14 cellular contexts compared by ENCODE assay signal in genomic region chr16:67884-68789, GRCh38. TPM values are rescaled to one million over a fixed set of nuclear protein-coding genes. Genes with fewer than 3 reads are reported as not detected.
DNase-seq lines count a peak whose midpoint lies in the region; ATAC-seq, FAIRE-seq and TF ChIP-seq lines count a peak whose summit lies in the region.
"Had no signal": no experiment of that assay in that cellular context is flagged by ENCODE, and none has a peak within 500 bp of the region (broad histone marks: within the 10 kb centered on the region; RNA-seq: fewer than 3 reads in every experiment).

No MANE protein-coding gene starts in this region.

- no peak for TF ChIP-seq POLR2A in gastrocnemius medialis (IDR thresholded peaks at IDR 0.05)

- ATAC-seq in gastrocnemius medialis (no peak), HG03108 (IDR thresholded peaks at IDR 0.05; ENCODE audit: unreplicated experiment) (no peak), T-helper 17 cell (no peak)
- ATAC-seq: left lung had no signal

- H3K79me2 ChIP-seq in H9 (ENCODE audit: insufficient read depth, low read length): no peaks in the 10 kb centered on the region; the same call in 1 of the 2 replicates
- H3K79me2 ChIP-seq in hepatocyte: peaks cover 54% of the 10 kb centered on the region
- H3K79me2 ChIP-seq in MM.1S (ENCODE audit: low read length): no peaks in the 10 kb centered on the region

- no peaks in the 10 kb centered on the region for H3K9me2 ChIP-seq in hepatocyte (replicated peaks; ENCODE audit: insufficient read depth)
- no peaks in the 10 kb centered on the region for H3K9me2 ChIP-seq in MM.1S (replicated peaks; ENCODE audit: insufficient read depth, low read length)

- H2BK12ac ChIP-seq in H9 (ENCODE audit: insufficient read length, low read depth, low read length): no peak overlapping the region

- H3K4me3 ChIP-seq in choroid plexus epithelial cell (ENCODE audit: low read depth, low read length) (no peak overlapping the region), hepatocyte (no peak overlapping the region), gastrocnemius medialis (no peak overlapping the region), MM.1S (ENCODE audit: low read length) (no peak overlapping the region)
- H3K4me3 ChIP-seq: left lung had no signal

- H3K4me1 ChIP-seq in H9 (ENCODE audit: insufficient read depth, low read length): peaks cover 3% of the 10 kb centered on the region; the same call in 1 of the 2 replicates
- H3K4me1 ChIP-seq in hepatocyte (ENCODE audit: insufficient read depth): peaks cover 32% of the 10 kb centered on the region
- H3K4me1 ChIP-seq in gastrocnemius medialis: peaks cover 47 to 49% of the 10 kb centered on the region in 2 donors
- peaks cover 5% of the 10 kb centered on the region for H3K4me1 ChIP-seq in MM.1S (ENCODE audit: low read length)

- H4K91ac ChIP-seq in H9 (ENCODE audit: insufficient read length, low read depth, low read length): no peak overlapping the region

- H3K23ac ChIP-seq in H9 (ENCODE audit: insufficient read length, low read depth, low read length): no peak overlapping the region

- H3K4me3 Mint-ChIP-seq in H9 (no peak overlapping the region), T-helper 17 cell (no peak overlapping the region)

- no peaks in the 10 kb centered on the region for H3K9me3 Mint-ChIP-seq in H9

- H3K36me3 ChIP-seq in hepatocyte (replicated peaks; ENCODE audit: insufficient read depth, low read depth) (no peaks in the 10 kb centered on the region), gastrocnemius medialis (peaks cover 0 to 11% of the 10 kb centered on the region in 2 donors), MM.1S (replicated peaks; ENCODE audit: insufficient read depth, low read length) (no peaks in the 10 kb centered on the region)

- H4K20me1 ChIP-seq in H9 (ENCODE audit: control insufficient read depth, insufficient read depth, insufficient read length): no peaks in the 10 kb centered on the region
- peaks cover 50% of the 10 kb centered on the region for H4K20me1 ChIP-seq in hepatocyte (ENCODE audit: insufficient read depth, poor library complexity, severe bottlenecking)
- H4K20me1 ChIP-seq in MM.1S (ENCODE audit: insufficient read depth, low read length): no peaks in the 10 kb centered on the region

- H3K9me3 ChIP-seq in H9 (ENCODE audit: control insufficient read depth, low read depth, low read length) (no peaks in the 10 kb centered on the region), hepatocyte (ENCODE audit: low read depth) (no peaks in the 10 kb centered on the region), gastrocnemius medialis (no peaks in the 10 kb centered on the region), T-helper 17 cell (ENCODE audit: control insufficient read depth, low read length, poor library complexity, severe bottlenecking) (no peaks in the 10 kb centered on the region), MM.1S (replicated peaks; ENCODE audit: insufficient read depth, low read length) (no peaks in the 10 kb centered on the region)
- H3K9me3 ChIP-seq: left lung had no signal

- no peak for FAIRE-seq in HTR-8/SVneo (lab: Jason Lieb, UNC)

- H2AFZ ChIP-seq in H9 (ENCODE audit: low read length) (no peak overlapping the region), hepatocyte (no peak overlapping the region), MM.1S (ENCODE audit: low read length) (no peak overlapping the region)

- no peak overlapping the region for H4K8ac ChIP-seq in H9 (replicated peaks; ENCODE audit: insufficient read length, low read depth, low read length)

- H3K27ac ChIP-seq in H9 (ENCODE audit: insufficient read length, low read depth, low read length) (no peak overlapping the region), hepatocyte (no peak overlapping the region), gastrocnemius medialis (peak overlapping the region in 3 of 4 donors; percentile 8 to 14 (median 10)), MM.1S (ENCODE audit: low read length) (no peak overlapping the region)
- H3K27ac ChIP-seq: left lung had no signal

- H3K4ac ChIP-seq in H9 (ENCODE audit: low read depth, low read length): no peak overlapping the region

- H2BK120ac ChIP-seq in H9 (ENCODE audit: low read depth, low read length, poor library complexity, severe bottlenecking): no peak overlapping the region

- no peak overlapping the region for H2BK15ac ChIP-seq in H9 (ENCODE audit: low read depth, low read length)

- H2BK5ac ChIP-seq in H9 (ENCODE audit: insufficient read length, low read length): no peak overlapping the region

- H3K56ac ChIP-seq in H9 (ENCODE audit: insufficient read length, low read depth, low read length): no peak overlapping the region

- no peak overlapping the region for H3T11ph ChIP-seq in H9 (ENCODE audit: low read length)

- H3K79me1 ChIP-seq in H9 (ENCODE audit: insufficient read depth, low read depth, low read length, poor library complexity, severe bottlenecking): no peaks in the 10 kb centered on the region

- H3K9ac ChIP-seq in H9 (ENCODE audit: extremely low read depth, insufficient read length, low read length) (no peak overlapping the region), MM.1S (ENCODE audit: low read length) (no peak overlapping the region)

- no peak overlapping the region for H3K18ac ChIP-seq in H9 (ENCODE audit: insufficient read length, low read depth, low read length)

- DNase-seq in H9 (no peak), choroid plexus epithelial cell (ENCODE audit: low read depth) (peak; percentile 42), hepatocyte (ENCODE audit: low spot score) (no peak), gastrocnemius medialis (no peak), T-helper 17 cell (no peak), MM.1S (no peak), HTR-8/SVneo (ENCODE audit: insufficient read length, low spot score) (no peak)
- DNase-seq: activated T-cell treated with anti-CD3 and anti-CD28 coated beads, Interleukin-2, amount 50 U/mL, for 1 hour; DMS53; Karpas-422; NCI-H1930; stimulated activated CD8-positive, alpha-beta memory T cell treated with anti-CD3 and anti-CD28 coated beads, Interleukin-4, amount 100 ng/mL, for 48 hours had no signal

- no peaks in the 10 kb centered on the region for H3F3A ChIP-seq in MM.1S (ENCODE audit: insufficient read depth, low read length)

- H3K27me3 ChIP-seq in H9 (ENCODE audit: insufficient read depth, low read length) (no peaks in the 10 kb centered on the region), hepatocyte (no peaks in the 10 kb centered on the region), gastrocnemius medialis (no peaks in the 10 kb centered on the region), MM.1S (replicated peaks; ENCODE audit: insufficient read depth, low read length) (peaks cover 4% of the 10 kb centered on the region)

- H3K27ac Mint-ChIP-seq in H9 (peak overlapping the region in 2 of 3 experiments; percentile 64 to 74; a peak in 2 of 7 replicates), T-helper 17 cell (no peak overlapping the region)

- intact Hi-C loops in gastrocnemius medialis (cut with DNase I; ENCODE audit: low total_unique reads): no loop called here

- H2AK5ac ChIP-seq in H9 (ENCODE audit: insufficient read length, low read length): no peak overlapping the region

- no peak overlapping the region for H3K4me2 ChIP-seq in H9 (ENCODE audit: insufficient read depth, insufficient read length, low read length)
- peak overlapping the region; percentile 20 for H3K4me2 ChIP-seq in hepatocyte
- H3K4me2 ChIP-seq in MM.1S (ENCODE audit: low read depth, low read length): no peak overlapping the region

- WGBS in H9 (ENCODE audit: extremely low coverage, insufficient read length, low lambda C conversion rate): no CpG with 5 or more reads among the region's 27 CpGs
- 85% methylated on average over 24 of the region's 27 CpGs for WGBS in hepatocyte (ENCODE audit: low lambda C conversion rate, missing lambda C conversion rate)

- TF ChIP-seq CTCF in H9 (conservative IDR thresholded peaks at IDR 0.05) (no peak), choroid plexus epithelial cell (conservative IDR thresholded peaks at IDR 0.05; ENCODE audit: low read depth, low read length) (no peak), hepatocyte (IDR thresholded peaks at IDR 0.05; ENCODE audit: poor library complexity) (no peak), gastrocnemius medialis (IDR thresholded peaks at IDR 0.05 in 4 of 5, conservative IDR thresholded peaks at IDR 0.05 in 1 of 5) (no peak), MM.1S (IDR thresholded peaks at IDR 0.05; ENCODE audit: low read length) (no peak)

- peaks cover 25 to 33% of the 10 kb centered on the region in 2 experiments for H3K4me1 Mint-ChIP-seq in H9
- H3K4me1 Mint-ChIP-seq in T-helper 17 cell: peaks cover 9% of the 10 kb centered on the region

- H3K27me3 Mint-ChIP-seq in H9 (ENCODE audit: low read depth) (peaks cover 1% of the 10 kb centered on the region; the same call in 1 of the 2 replicates), T-helper 17 cell (peaks cover 36% of the 10 kb centered on the region)

- H4K5ac ChIP-seq in H9 (ENCODE audit: insufficient read length, low read depth, low read length): no peak overlapping the region

- no peak overlapping the region; the same call in 1 of the 2 replicates for H3K14ac ChIP-seq in H9 (ENCODE audit: insufficient read depth, low read length)

- no peak overlapping the region for H2BK20ac ChIP-seq in H9 (ENCODE audit: low read depth, low read length, poor library complexity, severe bottlenecking)

- H3K36me3 Mint-ChIP-seq in H9 (ENCODE audit: insufficient read depth in 1 of 3, low read depth in 3 of 3) (peaks cover 3 to 8% (median 5%) of the 10 kb centered on the region in 3 experiments; a peak in 5 of 7 replicates), T-helper 17 cell (ENCODE audit: low read depth) (peaks cover 3% of the 10 kb centered on the region)

- H3K23me2 ChIP-seq in H9 (ENCODE audit: insufficient read length, low read depth, low read length, poor library complexity, severe bottlenecking): peaks cover 10% of the 10 kb centered on the region

- in situ Hi-C loops in gastrocnemius medialis (cut with MboI; ENCODE audit: low sequenced_read_pairs in 4 of 4): no loop called here

RNA-seq across cellular contexts. Expression of gene RHBDF1, which starts 4.3 kb away (rescaled TPM):
- total RNA-seq in H9 (2021): 34.6 and 35.7 TPM in 2 replicates
- total RNA-seq in hepatocyte: 21.8 and 41.5 TPM in 2 replicates
- polyA plus RNA-seq in hepatocyte: 73.6 and 95.3 TPM in 2 replicates
- 10 to 100 TPM in 1 of 4 donors, 1 to 10 TPM in 3; 5.6 to 22.6 (median 9.1) TPM for total RNA-seq in gastrocnemius medialis
- under 1 TPM in 1 of 2 donors, not detected in 1; 0.75 TPM for total RNA-seq in T-helper 17 cell

RNA-seq across cellular contexts. Expression of gene MPG, which starts 9.9 kb away (rescaled TPM):
- 39.1 and 41.7 TPM in 2 replicates for total RNA-seq in H9 (2021)
- 67.4 and 85.7 TPM in 2 replicates for total RNA-seq in hepatocyte
- 83.9 and 121 TPM in 2 replicates for polyA plus RNA-seq in hepatocyte
- 100 to 1,000 TPM in 1 of 4 donors, 10 to 100 TPM in 3; 75.0 to 124 (median 83.0) TPM for total RNA-seq in gastrocnemius medialis
- 10 to 100 TPM; 24.3 to 27.4 TPM for total RNA-seq in T-helper 17 cell

RNA-seq across cellular contexts. Expression of gene SNRNP25, which starts 14.5 kb away (rescaled TPM):
- total RNA-seq in H9 (2021): 75.3 and 78.5 TPM in 2 replicates
- 18.2 and 18.3 TPM in 2 replicates for total RNA-seq in hepatocyte
- polyA plus RNA-seq in hepatocyte: 35.3 and 43.1 TPM in 2 replicates
- 10 to 100 TPM; 42.8 to 77.6 (median 69.7) TPM for total RNA-seq in gastrocnemius medialis
- total RNA-seq in T-helper 17 cell: 1 to 10 TPM; 6.5 to 7.3 TPM

RNA-seq across cellular contexts. Expression of gene POLR3K, which starts 14.7 kb away (rescaled TPM):
- total RNA-seq in H9 (2021) (53.6 and 56.6 TPM in 2 replicates), hepatocyte (2.7 and 2.8 TPM in 2 replicates), gastrocnemius medialis (1 to 10 TPM; 2.2 to 3.7 (median 2.9) TPM), T-helper 17 cell (10 to 100 TPM in 1 of 2 donors, 1 to 10 TPM in 1; 6.3 to 10.6 TPM)
- polyA plus RNA-seq in hepatocyte: 12.1 and 12.5 TPM in 2 replicates

Comparison
In these comparisons a context has a peak if more than half of its experiments do, and no peak if none do; other contexts are left out.
1. H3K27ac ChIP-seq: peak in gastrocnemius medialis (3 of 4); none in H9 (single experiment), hepatocyte (single experiment) and MM.1S (single experiment).